In the genomic region with DNA sequence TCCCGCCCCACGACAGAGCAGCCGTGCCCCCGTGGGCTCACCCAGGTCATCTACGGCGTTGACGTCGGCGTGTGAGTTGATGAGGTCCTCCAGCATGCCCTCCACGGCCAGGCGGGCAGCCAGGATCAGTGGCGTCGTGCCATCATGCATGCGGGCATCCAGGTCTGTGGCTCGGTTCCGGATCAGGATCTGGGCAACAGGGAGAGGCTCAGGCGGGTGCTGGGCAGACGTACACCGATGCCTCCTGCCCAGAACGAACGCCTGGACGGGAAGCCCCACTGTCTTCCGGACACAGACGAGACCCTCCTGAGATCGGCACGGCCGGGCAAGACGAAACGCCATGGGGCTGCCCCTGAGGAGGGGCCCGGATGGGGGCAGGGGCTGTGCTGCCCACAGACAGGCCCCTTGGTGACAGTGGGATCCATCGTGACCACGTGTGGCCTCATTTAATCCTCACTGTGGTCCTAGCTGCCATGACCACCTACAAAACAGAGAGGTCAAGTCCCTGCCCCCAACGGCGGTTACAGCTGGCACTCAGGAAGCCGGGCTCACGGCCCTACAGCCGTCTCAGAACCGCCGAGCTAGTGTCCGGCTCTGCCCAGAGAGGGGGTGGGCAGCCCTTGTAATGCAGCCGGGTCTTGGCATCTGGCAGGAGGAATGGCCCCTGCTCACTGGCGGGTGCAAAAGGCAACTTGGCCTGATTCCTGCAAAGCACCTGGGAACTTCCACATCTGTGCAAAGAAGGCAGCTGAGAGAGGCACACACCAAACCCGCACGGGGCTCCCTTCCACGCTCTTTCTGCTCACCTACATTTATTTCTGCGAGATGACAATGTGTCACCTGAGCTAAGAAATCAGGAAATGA, we compare ENCODE assay signal across 29 cellular contexts.
"Had no signal": no experiment of that assay in that cellular context is flagged by ENCODE, and none has a peak within 500 bp of the region (broad histone marks: within the 10 kb centered on the region; RNA-seq: fewer than 3 reads in every experiment).

No MANE protein-coding gene starts in this region.

- H3K27ac ChIP-seq: esophagus muscularis mucosa, foreskin keratinocyte, heart right ventricle, left lung, lower lobe of right lung, prostate gland, skin epidermis, tibial artery, upper lobe of right lung had no signal

- H3K27ac Mint-ChIP-seq: activated naive CD8-positive, alpha-beta T cell treated with anti-CD3 and anti-CD28 coated beads, Interleukin-2, amount 50 U/mL, for 24 hours; activated T-helper 1 cell treated with anti-CD3 and anti-CD28 coated beads, Interleukin-12 subunit alpha, Interleukin-12 subunit beta, Interleukin-2, Interleukin-4 antibody, amounts not matched to agents 30 ng/mL and 10 ng/mL and 1 ng/mL, durations not matched to agents 14 hours and 24 hours and 36 hours; endodermal cell; natural killer cell treated with Interleukin-12 subunit alpha and Interleukin-12 subunit beta and Interleukin-15 and Interleukin-18, amount 100 ng/mL, for 72 hours had no signal

- ATAC-seq: foreskin keratinocyte; heart right ventricle; left lung; lower lobe of right lung; mucosa of descending colon; natural killer cell treated with Interleukin-12 subunit alpha and Interleukin-12 subunit beta and Interleukin-15 and Interleukin-18, amount 100 ng/mL, for 72 hours; sciatic nerve; stimulated activated naive CD8-positive, alpha-beta T cell treated with anti-CD3 and anti-CD28 coated beads, Interleukin-15, amount 100 ng/mL, for 72 hours; upper lobe of right lung had no signal

- H3K4me3 ChIP-seq: esophagus muscularis mucosa, heart right ventricle, left lung, lower lobe of right lung, mucosa of descending colon, prostate gland, skin epidermis, tibial artery, upper lobe of right lung had no signal

- H3K36me3 Mint-ChIP-seq: natural killer cell treated with Interleukin-12 subunit alpha and Interleukin-12 subunit beta and Interleukin-15 and Interleukin-18, amount 100 ng/mL, for 72 hours had no signal

- H3K27me3 Mint-ChIP-seq: activated naive CD8-positive, alpha-beta T cell treated with anti-CD3 and anti-CD28 coated beads, Interleukin-2, amount 50 U/mL, for 24 hours; natural killer cell treated with Interleukin-12 subunit alpha and Interleukin-12 subunit beta and Interleukin-15 and Interleukin-18, amount 100 ng/mL, for 72 hours; stimulated activated naive CD8-positive, alpha-beta T cell treated with anti-CD3 and anti-CD28 coated beads, Interleukin-15, amount 100 ng/mL, for 72 hours had no signal

- H3K4me1 Mint-ChIP-seq: activated naive CD8-positive, alpha-beta T cell treated with anti-CD3 and anti-CD28 coated beads, Interleukin-2, amount 50 U/mL, for 24 hours; endodermal cell; stimulated activated naive CD8-positive, alpha-beta T cell treated with anti-CD3 and anti-CD28 coated beads, Interleukin-15, amount 100 ng/mL, for 72 hours had no signal

- H3K9me3 ChIP-seq: esophagus muscularis mucosa, heart right ventricle, left lung, lower lobe of right lung, mucosa of descending colon, prostate gland, tibial artery, upper lobe of right lung had no signal

- H3K4me1 ChIP-seq: foreskin keratinocyte, left lung, lower lobe of right lung, prostate gland, upper lobe of right lung had no signal

- H3K4me3 Mint-ChIP-seq: activated naive CD8-positive, alpha-beta T cell treated with anti-CD3 and anti-CD28 coated beads, Interleukin-2, amount 50 U/mL, for 24 hours; activated T-helper 1 cell treated with anti-CD3 and anti-CD28 coated beads, Interleukin-12 subunit alpha, Interleukin-12 subunit beta, Interleukin-2, Interleukin-4 antibody, amounts not matched to agents 30 ng/mL and 10 ng/mL and 1 ng/mL, durations not matched to agents 14 hours and 24 hours and 36 hours; endodermal cell; natural killer cell treated with Interleukin-12 subunit alpha and Interleukin-12 subunit beta and Interleukin-15 and Interleukin-18, amount 100 ng/mL, for 72 hours; stimulated activated naive CD8-positive, alpha-beta T cell treated with anti-CD3 and anti-CD28 coated beads, Interleukin-15, amount 100 ng/mL, for 72 hours had no signal

- H3K27me3 ChIP-seq: esophagus muscularis mucosa, foreskin keratinocyte, heart right ventricle, left lung, tibial artery, upper lobe of right lung had no signal

- DNase-seq: activated CD4-positive, alpha-beta T cell treated with anti-CD3 and anti-CD28 coated beads for 4 hours; activated CD4-positive, alpha-beta T cell treated with anti-CD3 and anti-CD28 coated beads, Interleukin-2, amount 50 U/mL, for 48 hours; activated CD4-positive, CD25-positive, alpha-beta regulatory T cell; activated CD8-positive, alpha-beta memory T cell treated with anti-CD3 and anti-CD28 coated beads for 24 hours; activated CD8-positive, alpha-beta memory T cell treated with anti-CD3 and anti-CD28 coated beads, Interleukin-2, amount 50 U/mL, for 4 hours; activated gamma-delta T cell; activated naive CD4-positive, alpha-beta T cell treated with anti-CD3 and anti-CD28 coated beads, Interleukin-2, amount 50 U/mL, for 16 hours; activated naive CD8-positive, alpha-beta T cell treated with anti-CD3 and anti-CD28 coated beads, Interleukin-2, amount 50 U/mL, for 24 hours; activated T-cell treated with anti-CD3 and anti-CD28 coated beads, Interleukin-2, amount 50 U/mL, for 1 hour; cortex of kidney; endodermal cell; foreskin keratinocyte; heart right ventricle; left lung; lower lobe of right lung; mesenchymal stem cell; mucosa of descending colon; retina; stimulated activated CD4-positive, alpha-beta T cell treated with anti-CD3 and anti-CD28 coated beads, Interleukin-12 subunit alpha, Interleukin-12 subunit beta, amount 100 ng/mL, for 4 hours; stimulated activated CD4-positive, alpha-beta T cell treated with anti-CD3 and anti-CD28 coated beads, Interleukin-4, amount 100 ng/mL, for 1 hour; stimulated activated naive CD8-positive, alpha-beta T cell treated with anti-CD3 and anti-CD28 coated beads, Interleukin-15, amount 100 ng/mL, for 72 hours; tibial artery; upper lobe of right lung had no signal

- H3K9me3 Mint-ChIP-seq: activated naive CD8-positive, alpha-beta T cell treated with anti-CD3 and anti-CD28 coated beads, Interleukin-2, amount 50 U/mL, for 24 hours; activated T-helper 1 cell treated with anti-CD3 and anti-CD28 coated beads, Interleukin-12 subunit alpha, Interleukin-12 subunit beta, Interleukin-2, Interleukin-4 antibody, amounts not matched to agents 30 ng/mL and 10 ng/mL and 1 ng/mL, durations not matched to agents 14 hours and 24 hours and 36 hours; endodermal cell; natural killer cell treated with Interleukin-12 subunit alpha and Interleukin-12 subunit beta and Interleukin-15 and Interleukin-18, amount 100 ng/mL, for 72 hours; stimulated activated naive CD8-positive, alpha-beta T cell treated with anti-CD3 and anti-CD28 coated beads, Interleukin-15, amount 100 ng/mL, for 72 hours had no signal
